Comparison of ENCODE assay signal across 8 cellular contexts in the genomic region with DNA sequence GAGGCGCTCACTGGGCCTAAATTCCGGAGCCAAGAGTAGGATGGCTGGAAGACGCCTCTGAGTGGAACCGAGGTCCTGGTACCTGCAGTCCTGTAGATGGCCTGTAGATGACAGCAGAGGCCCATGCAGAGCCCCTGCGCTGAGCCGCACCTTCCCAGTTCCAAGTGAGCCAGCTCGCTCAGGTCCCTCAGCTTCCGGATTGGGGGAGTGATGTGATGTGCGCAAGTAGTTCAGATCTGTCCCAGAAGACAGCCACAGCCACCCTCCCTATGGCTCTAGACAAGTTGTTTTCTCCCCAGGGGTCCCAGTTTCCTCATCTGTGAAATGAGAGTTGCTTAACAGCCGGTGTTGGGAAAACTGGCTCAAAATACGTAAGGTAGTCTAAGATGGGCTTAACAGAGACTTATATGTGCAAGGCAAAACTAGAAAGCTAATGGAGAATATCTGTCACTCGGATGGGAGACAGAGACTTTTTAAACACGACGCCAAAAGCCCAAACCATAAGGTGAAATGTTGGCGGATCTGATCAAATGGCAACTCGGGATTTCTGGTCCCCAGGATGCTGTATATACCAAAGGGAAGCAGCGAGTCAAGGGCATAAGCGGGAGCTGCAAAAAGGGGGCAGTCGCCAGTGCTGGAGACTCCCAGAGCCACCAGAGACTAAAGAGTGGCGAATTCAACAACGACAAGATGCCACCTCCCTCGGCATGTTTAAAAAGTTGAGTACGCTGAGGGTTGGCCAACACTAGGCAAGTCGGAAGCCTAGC. TPM values are rescaled to one million over a fixed set of nuclear protein-coding genes. Genes with fewer than 3 reads are reported as not detected.
A peak's percentile ranks its signal among the peaks of the same experiment; 100 is the strongest.
DNase-seq lines count a peak whose midpoint lies in the region; ATAC-seq and TF ChIP-seq lines count a peak whose summit lies in the region.

No MANE protein-coding gene starts in this region.

- 1% methylated on average over 24 of the region's 24 CpGs for WGBS in lung, 2 donors

- peak overlapping the region; percentile 64 to 76 for H3K27ac ChIP-seq in lung (ENCODE audit: low read depth in 1 of 2, low read length in 1 of 2)

- H3K9me3 ChIP-seq in lung (ENCODE audit: control insufficient read depth in 2 of 2, insufficient read depth in 1 of 2, low read length in 1 of 2): no peaks in the 10 kb centered on the region

- H3K27me3 ChIP-seq in lung (ENCODE audit: control insufficient read depth, insufficient read depth): no peaks in the 10 kb centered on the region

- ATAC-seq in GM18909 (IDR thresholded peaks at IDR 0.05; ENCODE audit: poor library complexity, unreplicated experiment) (peak; percentile 33), lung (ENCODE audit: insufficient read depth, low FRiP score) (peak; percentile 34)

- peaks cover 0 to 4% of the 10 kb centered on the region in 2 donors for H3K36me3 ChIP-seq in lung (ENCODE audit: control insufficient read depth in 2 of 2, insufficient read depth in 2 of 2, low read length in 2 of 2)

- peak; percentile 97 for TF ChIP-seq CTCF in lung (IDR thresholded peaks at IDR 0.05; ENCODE audit: control extremely low read depth, extremely low read depth)

- no peak overlapping the region for H3K4me3 ChIP-seq in lung

- DNase-seq in AG08396 (ENCODE audit: low spot score): peak; percentile 91
- DNase-seq in HPDE6-E6E7 (ENCODE audit: extremely low spot score): peak; percentile 54
- peak; percentile 3 for DNase-seq in NK-92 (lab: John Stamatoyannopoulos, UW; ENCODE audit: unreplicated experiment)
- DNase-seq in activated CD8-positive, alpha-beta memory T cell treated with anti-CD3 and anti-CD28 coated beads for 1 hour (ENCODE audit: extremely low read depth in 1 of 2, low read depth in 1 of 2): peak; percentile 68
- peak; percentile 76 for DNase-seq in effector CD8-positive, alpha-beta T cell (lab: John Stamatoyannopoulos, UW)
- peak; percentile 86 for DNase-seq in lung (ENCODE audit: low spot score)
- DNase-seq in stimulated activated CD4-positive, alpha-beta T cell treated with anti-CD3 and anti-CD28 coated beads, Interleukin-4, amount 100 ng/mL, for 48 hours (ENCODE audit: low read depth in 2 of 2): peak; percentile 81 to 82

- peaks cover 3 to 20% of the 10 kb centered on the region in 2 donors for H3K4me1 ChIP-seq in lung (ENCODE audit: control insufficient read depth in 2 of 2, insufficient read depth in 2 of 2, low read length in 2 of 2)

RNA-seq across cellular contexts. Expression of gene MAPKAPK3, which starts 0.8 kb away (rescaled TPM):
- 10 to 100 TPM; 23.6 to 96.1 TPM for total RNA-seq in lung
- polyA plus RNA-seq in lung: 10 to 100 TPM; 50.8 to 92.1 TPM

RNA-seq across cellular contexts. Expression of gene CISH, which starts 4.6 kb away (rescaled TPM):
- total RNA-seq in lung: 10 to 100 TPM; 42.9 to 50.2 TPM
- 100 to 1,000 TPM in 1 of 2 donors, 10 to 100 TPM in 1; 37.8 to 104 TPM for polyA plus RNA-seq in lung

RNA-seq across cellular contexts. Expression of gene HEMK1, which starts 46.9 kb away (rescaled TPM):
- total RNA-seq in lung: 10 to 100 TPM; 17.3 to 28.0 TPM
- 10 to 100 TPM; 16.0 to 20.1 TPM for polyA plus RNA-seq in lung

RNA-seq across cellular contexts. Expression of gene C3orf18, which starts 48.6 kb away (rescaled TPM):
- total RNA-seq in lung: 1 to 10 TPM; 5.7 to 7.0 TPM
- 1 to 10 TPM; 2.7 to 3.2 TPM for polyA plus RNA-seq in lung

RNA-seq across cellular contexts. Expression of gene DOCK3, which starts 58.5 kb away (rescaled TPM):
- 1 to 10 TPM in 1 of 2 donors, under 1 TPM in 1; 0.25 to 1.4 TPM for total RNA-seq in lung
- polyA plus RNA-seq in lung: under 1 TPM; 0.06 to 0.43 TPM

Comparison
In these comparisons a context has a peak if more than half of its experiments do, and no peak if none do; other contexts are left out.
1. DNase-seq: peak in every context shown above with its lines; median percentile 91 in AG08396; 86 in lung; 82 in stimulated activated CD4-positive, alpha-beta T cell treated with anti-CD3 and anti-CD28 coated beads, Interleukin-4, amount 100 ng/mL, for 48 hours; 76 in effector CD8-positive, alpha-beta T cell; 68 in activated CD8-positive, alpha-beta memory T cell treated with anti-CD3 and anti-CD28 coated beads for 1 hour; 54 in HPDE6-E6E7; 3 in NK-92.